12 cellular contexts compared by ENCODE assay signal in genomic region chr6:72080260-72080941, GRCh38.
"Had no signal": no experiment of that assay in that cellular context is flagged by ENCODE, and none has a peak within 500 bp of the region (broad histone marks: within the 10 kb centered on the region; RNA-seq: fewer than 3 reads in every experiment).

No MANE protein-coding gene starts in this region.

- DNase-seq: activated CD4-positive, alpha-beta T cell treated with anti-CD3 and anti-CD28 coated beads, Interleukin-2, amount 50 U/mL, for 1 hour; activated effector memory CD4-positive, alpha-beta T cell treated with anti-CD3 and anti-CD28 coated beads, Interleukin-2, amount 50 U/mL, for 16 hours; activated T-cell treated with anti-CD3 and anti-CD28 coated beads, Interleukin-2, amount 50 U/mL, for 1 hour; amniotic stem cell; gastrocnemius medialis; heart right ventricle; left lung; ovary; stimulated activated CD4-positive, alpha-beta T cell treated with anti-CD3 and anti-CD28 coated beads, Interleukin-2, amount 100 ng/mL, for 48 hours; testis; upper lobe of right lung had no signal

- H3K36me3 ChIP-seq: gastrocnemius medialis, heart right ventricle, left lung, ovary, upper lobe of right lung had no signal

- H3K4me1 ChIP-seq: gastrocnemius medialis, heart right ventricle, left lung, testis, upper lobe of right lung had no signal

- H3K27ac ChIP-seq: gastrocnemius medialis, heart right ventricle, left lung, ovary, testis, upper lobe of right lung had no signal

- ATAC-seq: activated naive CD4-positive, alpha-beta T cell treated with anti-CD3 and anti-CD28 coated beads, Interleukin-2, amount 50 U/mL, for 72 hours; gastrocnemius medialis; heart right ventricle; left lung; upper lobe of right lung had no signal

- H3K9me3 ChIP-seq: gastrocnemius medialis, heart right ventricle, left lung, ovary, testis, upper lobe of right lung had no signal

- H3K4me3 ChIP-seq: gastrocnemius medialis, heart right ventricle, left lung, ovary, testis, upper lobe of right lung had no signal

- H3K27me3 ChIP-seq: gastrocnemius medialis, heart right ventricle, left lung, ovary, testis, upper lobe of right lung had no signal
